Comparison of ENCODE assay signal across 21 cellular contexts in the genomic region with DNA sequence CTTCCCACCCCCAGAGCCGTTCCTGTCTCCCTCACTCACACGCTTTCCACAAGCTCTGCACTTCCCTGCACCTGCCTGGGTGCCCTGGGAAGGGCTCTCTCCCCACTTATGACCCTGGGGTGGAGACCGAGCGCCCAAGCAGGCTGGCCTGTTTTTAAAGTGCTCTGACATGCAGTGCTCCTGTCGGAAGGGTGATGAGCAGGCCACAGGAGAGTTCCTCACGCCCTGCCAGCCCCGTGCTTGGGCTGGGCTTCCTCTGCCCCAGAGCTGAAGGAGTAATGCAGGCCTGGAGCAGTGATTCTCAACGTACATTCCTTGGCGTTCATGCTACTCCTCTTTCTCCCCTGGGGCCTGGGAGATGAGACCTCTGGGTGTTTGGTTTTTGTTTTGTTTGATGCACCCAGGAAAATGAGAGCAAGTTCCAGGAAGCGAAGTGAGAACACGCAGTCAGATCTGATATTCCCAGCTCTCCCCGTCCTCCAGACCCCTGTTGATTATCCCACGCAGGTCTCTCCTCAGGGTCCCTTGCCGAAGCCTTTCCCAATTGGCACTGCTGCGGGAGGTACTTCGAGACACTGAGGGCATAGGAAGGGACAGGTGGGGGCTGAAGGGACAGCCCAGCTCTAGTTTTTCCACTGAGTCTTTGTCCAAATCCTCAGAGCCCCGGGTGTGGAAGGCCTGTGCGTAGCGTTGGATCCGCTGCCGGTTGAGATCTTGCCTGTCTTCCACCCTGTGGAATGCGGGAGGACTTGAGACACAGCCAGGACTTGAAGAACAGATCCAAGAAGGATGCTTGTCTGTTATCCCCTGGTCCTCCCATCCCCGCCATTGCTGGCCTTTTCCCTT. TPM values are rescaled to one million over a fixed set of nuclear protein-coding genes. Genes with fewer than 3 reads are reported as not detected.
A peak's percentile ranks its signal among the peaks of the same experiment; 100 is the strongest.
DNase-seq lines count a peak whose midpoint lies in the region; ATAC-seq and TF ChIP-seq lines count a peak whose summit lies in the region.
"Had no signal": no experiment of that assay in that cellular context is flagged by ENCODE, and none has a peak within 500 bp of the region (broad histone marks: within the 10 kb centered on the region; RNA-seq: fewer than 3 reads in every experiment).

No MANE protein-coding gene starts in this region.

- no peaks in the 10 kb centered on the region for H3K79me2 ChIP-seq in osteoblast (ENCODE audit: insufficient read depth, low read length)

- H3K36me3 ChIP-seq in right atrium auricular region (no peaks in the 10 kb centered on the region), osteoblast (ENCODE audit: insufficient read depth, low read length) (no peaks in the 10 kb centered on the region), vagina (peaks cover 0 to 38% of the 10 kb centered on the region in 2 donors)

- no peaks in the 10 kb centered on the region for H3K36me3 Mint-ChIP-seq in endothelial cell (ENCODE audit: low read depth, unreplicated experiment)

- H3K27me3 Mint-ChIP-seq in endothelial cell (ENCODE audit: unreplicated experiment), result peaks cover 15% of the 10 kb centered on the region

- no peak for TF ChIP-seq CTCF in right atrium auricular region (IDR thresholded peaks at IDR 0.05)
- no peak for TF ChIP-seq CTCF in endothelial cell (IDR thresholded peaks at IDR 0.05; ENCODE audit: unreplicated experiment)
- no peak for TF ChIP-seq CTCF in osteoblast (IDR thresholded peaks at IDR 0.05; ENCODE audit: extremely low read depth, low read depth, low read length)
- no peak for TF ChIP-seq CTCF in vagina (IDR thresholded peaks at IDR 0.05)
- TF ChIP-seq CTCF in foreskin keratinocyte (conservative IDR thresholded peaks at IDR 0.05), result no peak

- no peak overlapping the region for H2AFZ ChIP-seq in osteoblast (ENCODE audit: low read length)

- H3K9me3 ChIP-seq in right atrium auricular region (no peaks in the 10 kb centered on the region), osteoblast (ENCODE audit: low read depth, low read length) (no peaks in the 10 kb centered on the region), vagina (no peaks in the 10 kb centered on the region)

- intact Hi-C loops in Right ventricle myocardium superior (cut with DNase I), result no loop called here
- intact Hi-C loops in vagina (cut with DNase I), result no loop called here
- intact Hi-C loops in sciatic nerve (cut with DNase I), result no loop called here

- H3K4me1 ChIP-seq in right atrium auricular region, result no peaks in the 10 kb centered on the region
- no peaks in the 10 kb centered on the region for H3K4me1 ChIP-seq in osteoblast (ENCODE audit: insufficient read depth, low read length)
- H3K4me1 ChIP-seq in vagina, result no peaks in the 10 kb centered on the region
- H3K4me1 ChIP-seq in foreskin keratinocyte, result no peaks in the 10 kb centered on the region

- H3K27ac ChIP-seq in right atrium auricular region, result no peak overlapping the region
- no peak overlapping the region for H3K27ac ChIP-seq in osteoblast (ENCODE audit: low read depth, low read length)
- H3K27ac ChIP-seq in vagina, result no peak overlapping the region
- H3K27ac ChIP-seq in foreskin keratinocyte, result no peak overlapping the region
- H3K27ac ChIP-seq: C4-2B had no signal

- no peak overlapping the region for H3K4me3 Mint-ChIP-seq in endothelial cell (ENCODE audit: unreplicated experiment)
- H3K4me3 Mint-ChIP-seq: HFFc6 had no signal

- H3K27ac Mint-ChIP-seq in endothelial cell (ENCODE audit: unreplicated experiment), result no peak overlapping the region
- H3K27ac Mint-ChIP-seq: HFFc6 had no signal

- no peaks in the 10 kb centered on the region for H4K20me1 ChIP-seq in osteoblast (ENCODE audit: insufficient read depth, low read length)

- H3K4me3 ChIP-seq in right atrium auricular region, result no peak overlapping the region
- no peak overlapping the region for H3K4me3 ChIP-seq in osteoblast (ENCODE audit: insufficient read depth, low read length)
- no peak overlapping the region for H3K4me3 ChIP-seq in vagina
- H3K4me3 ChIP-seq: GM12878 had no signal

- H3K9me3 Mint-ChIP-seq in endothelial cell (ENCODE audit: unreplicated experiment), result peaks cover 5% of the 10 kb centered on the region
- H3K9me3 Mint-ChIP-seq: HFFc6 had no signal

- DNase-seq in right atrium auricular region (ENCODE audit: low spot score), result peak; percentile 50
- DNase-seq in Right ventricle myocardium superior, result no peak
- DNase-seq in endothelial cell (ENCODE audit: low spot score), result peak; percentile 1
- DNase-seq in osteoblast (ENCODE audit: insufficient read length, low spot score, missing footprints), result peak; percentile 54
- DNase-seq in vagina (ENCODE audit: extremely low spot score in 2 of 2), result peak; percentile 70 to 84
- DNase-seq in foreskin keratinocyte, result no peak
- DNase-seq in sciatic nerve (ENCODE audit: low spot score), result no peak
- DNase-seq in activated effector memory CD4-positive, alpha-beta T cell treated with Interleukin-2 at 50 U/mL for 16 hours, result no peak
- DNase-seq: DMS79 treated with DMSO at 0.1 percent for 48 hours, H7, HFFc6, Karpas-422, NCI-H1694 treated with DMSO at 0.1 percent for 48 hours, NCI-H446 treated with DMSO at 0.1 percent for 48 hours, NCI-H526 treated with DMSO at 0.1 percent for 48 hours, OCI-M1 had no signal

- TF ChIP-seq POLR2A in vagina (IDR thresholded peaks at IDR 0.05), result no peak

- H3K27me3 ChIP-seq in right atrium auricular region, result no peaks in the 10 kb centered on the region
- H3K27me3 ChIP-seq in osteoblast (ENCODE audit: insufficient read depth, low read length), result no peaks in the 10 kb centered on the region
- H3K27me3 ChIP-seq in vagina, result no peaks in the 10 kb centered on the region
- H3K27me3 ChIP-seq in foreskin keratinocyte, result no peaks in the 10 kb centered on the region

- ATAC-seq in Right ventricle myocardium superior (ENCODE audit: poor library complexity) (no peak), foreskin keratinocyte (no peak), sciatic nerve (no peak)
- ATAC-seq: GM12878 had no signal

- H3K4me2 ChIP-seq in osteoblast (ENCODE audit: insufficient read depth, low read length), result no peak overlapping the region

- H3K4me1 Mint-ChIP-seq in endothelial cell (ENCODE audit: unreplicated experiment), result no peaks in the 10 kb centered on the region

RNA-seq across cellular contexts. Expression of gene TRPV6, which starts 14.1 kb away (rescaled TPM):
- total RNA-seq in right atrium auricular region, result under 1 TPM; 0.19 to 0.71 TPM
- not detected for total RNA-seq in Right ventricle myocardium superior
- not detected for total RNA-seq in endothelial cell (ENCODE audit: unreplicated experiment)
- total RNA-seq in osteoblast, result not detected in 2 replicates
- total RNA-seq in vagina, result 7.9 TPM
- total RNA-seq in foreskin keratinocyte, result 0.07 and 0.24 TPM in 2 replicates
- polyA plus RNA-seq in foreskin keratinocyte, result 0.09 and 0.17 TPM in 2 replicates
- total RNA-seq in sciatic nerve, result 0.40 TPM
- total RNA-seq: A172, GM12878, HFFc6, M059J had no signal
- polyA plus RNA-seq: AG04450, GM12878 had no signal

RNA-seq across cellular contexts. Expression of gene EPHB6, which starts 16.6 kb away (rescaled TPM):
- total RNA-seq in right atrium auricular region (10 to 100 TPM in 1 of 2 donors, 1 to 10 TPM in 1; 8.2 to 19.4 TPM), Right ventricle myocardium superior (2.6 TPM), endothelial cell (ENCODE audit: unreplicated experiment) (3.8 TPM), osteoblast (2.4 and 4.0 TPM in 2 replicates), vagina (68.3 TPM), foreskin keratinocyte (0.78 and 1.6 TPM in 2 replicates), sciatic nerve (15.7 TPM)
- polyA plus RNA-seq in foreskin keratinocyte, result 0.87 and 1.5 TPM in 2 replicates
- total RNA-seq: M059J had no signal

Comparison
In these comparisons a context has a peak if more than half of its experiments do, and no peak if none do; other contexts are left out.
1. DNase-seq: peak in right atrium auricular region (single experiment), endothelial cell (single experiment), osteoblast (single experiment) and vagina (2 of 2); none in Right ventricle myocardium superior (single experiment), foreskin keratinocyte (0 of 2), sciatic nerve (single experiment) and activated effector memory CD4-positive, alpha-beta T cell treated with Interleukin-2 at 50 U/mL for 16 hours (single experiment).